Comparison of ENCODE assay signal across 7 cellular contexts in the genomic region with DNA sequence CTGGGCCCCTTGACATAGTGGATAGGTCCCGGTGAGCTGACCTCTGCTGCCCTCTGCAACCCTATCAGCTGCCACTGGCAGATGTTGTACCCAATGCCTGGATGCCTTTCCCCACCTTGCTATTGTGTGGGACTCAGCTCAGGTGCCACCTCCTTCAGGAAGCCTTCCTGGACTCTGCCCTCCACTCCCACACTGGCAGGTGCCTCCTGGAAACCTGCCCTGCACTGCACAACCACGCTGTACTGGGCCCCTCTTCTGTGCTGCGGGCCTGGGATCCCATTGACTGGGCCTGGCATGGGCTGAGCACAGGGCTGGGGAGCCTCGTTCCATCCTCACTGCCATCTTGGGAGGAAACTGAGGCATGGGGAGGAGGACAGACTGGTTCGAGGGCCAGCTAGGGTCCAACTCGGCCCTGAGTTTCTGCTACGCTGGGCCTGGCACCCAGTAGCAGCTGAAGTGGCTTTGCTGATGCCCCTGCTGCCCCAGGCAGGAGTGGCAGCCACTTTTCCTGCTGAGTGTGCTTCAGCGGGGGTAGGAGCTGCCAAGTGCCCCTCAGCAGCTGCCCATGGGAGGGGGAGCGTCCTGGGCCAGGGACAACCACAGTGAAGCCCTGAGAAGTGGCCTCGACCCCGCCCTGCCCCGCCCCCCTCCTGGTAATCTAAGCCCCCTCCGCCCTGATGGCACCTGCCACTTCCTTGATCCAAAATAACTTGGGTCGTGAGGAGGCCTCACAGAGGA. TPM values are rescaled to one million over a fixed set of nuclear protein-coding genes. Genes with fewer than 3 reads are reported as not detected.
A peak's percentile ranks its signal among the peaks of the same experiment; 100 is the strongest.
DNase-seq lines count a peak whose midpoint lies in the region; ATAC-seq and TF ChIP-seq lines count a peak whose summit lies in the region.
"Had no signal": no experiment of that assay in that cellular context is flagged by ENCODE, and none has a peak within 500 bp of the region (broad histone marks: within the 10 kb centered on the region; RNA-seq: fewer than 3 reads in every experiment).

No MANE protein-coding gene starts in this region.

- H3K27ac Mint-ChIP-seq in WTC11, result no peak overlapping the region

- DNase-seq in WTC11 (ENCODE audit: low spot score) (no peak), substantia nigra (lab: John Stamatoyannopoulos, UW) (peak in 1 of 49 donors; percentile 46), amniotic stem cell (lab: John Stamatoyannopoulos, UW) (no peak), globus pallidus (ENCODE audit: low spot score) (no peak)
- DNase-seq: foreskin keratinocyte had no signal

- no peaks in the 10 kb centered on the region for H3K27me3 ChIP-seq in gastroesophageal sphincter
- H3K27me3 ChIP-seq: foreskin keratinocyte had no signal

- peaks cover 8% of the 10 kb centered on the region for H3K4me1 Mint-ChIP-seq in WTC11

- CTCF ChIA-PET in WTC11 (lab: Charles Lee), result interaction anchor here (0.5 to 3.0 kb wide), 6 partner anchors 7 to 141 kb away, joined by 3 to 17 read pairs (median 4); partner anchors contain the start of gene TOR2A

- no peaks in the 10 kb centered on the region for H3K27me3 Mint-ChIP-seq in WTC11 (ENCODE audit: low read depth)

- POLR2A ChIA-PET in WTC11 (lab: Charles Lee), result no interaction called here

- TF ChIP-seq EP300 in gastroesophageal sphincter (IDR thresholded peaks at IDR 0.05), result no peak

- H3K4me3 ChIP-seq in gastroesophageal sphincter, result peak overlapping the region in 1 of 2 donors; percentile 76

- peaks cover 0 to 21% of the 10 kb centered on the region in 2 donors for H3K36me3 ChIP-seq in gastroesophageal sphincter

- WGBS in gastroesophageal sphincter (ENCODE audit: low coverage in 1 of 2), 2 donors, result no CpG with 5 or more reads among the region's 14 CpGs

- ATAC-seq in WTC11 (no peak), gastroesophageal sphincter (no peak)
- ATAC-seq: foreskin keratinocyte had no signal

- no peaks in the 10 kb centered on the region for H3K9me3 ChIP-seq in gastroesophageal sphincter

- H3K9me3 Mint-ChIP-seq in WTC11, result no peaks in the 10 kb centered on the region
- H3K9me3 Mint-ChIP-seq: activated naive CD4-positive, alpha-beta T cell treated with anti-CD3 and anti-CD28 coated beads, Interleukin-2, amount 50 U/mL, for 72 hours had no signal

- H3K4me3 Mint-ChIP-seq in WTC11, result peak overlapping the region; percentile 74; the same call in 1 of the 2 replicates

- peaks cover 0 to 59% (median 45%) of the 10 kb centered on the region in 3 donors for H3K4me1 ChIP-seq in gastroesophageal sphincter

- TF ChIP-seq CTCF in WTC11 (IDR thresholded peaks at IDR 0.05) (no peak), gastroesophageal sphincter (IDR thresholded peaks at IDR 0.05) (no peak)

- H3K27ac ChIP-seq in gastroesophageal sphincter (peak overlapping the region in 3 of 4 donors; percentile 90 to 91 (median 90)), substantia nigra (ENCODE audit: low read depth, low read length, poor library complexity, severe bottlenecking) (peak overlapping the region; percentile 66)
- H3K27ac ChIP-seq: foreskin keratinocyte had no signal

- H3K36me3 Mint-ChIP-seq in WTC11, result no peaks in the 10 kb centered on the region
- H3K36me3 Mint-ChIP-seq: activated naive CD4-positive, alpha-beta T cell treated with anti-CD3 and anti-CD28 coated beads, Interleukin-2, amount 50 U/mL, for 72 hours had no signal

- no peak for TF ChIP-seq POLR2A in gastroesophageal sphincter (IDR thresholded peaks at IDR 0.05)

TF ChIP-seq in WTC11, 78 proteins besides CTCF, POLR2A, EP300 and RAD21:
- TF ChIP-seq FOXP1 (CRISPR knock-in tag; IDR thresholded peaks at IDR 0.05; ENCODE audit: borderline replicate concordance) (no peak), SMAD4 (CRISPR knock-in tag; IDR thresholded peaks at IDR 0.05) (no peak), SMAD3 (CRISPR knock-in tag; IDR thresholded peaks at IDR 0.05; ENCODE audit: borderline replicate concordance) (no peak), ZNF317 (CRISPR knock-in tag; IDR thresholded peaks at IDR 0.05; ENCODE audit: borderline replicate concordance, low read depth) (no peak), ZNF416 (CRISPR knock-in tag; IDR thresholded peaks at IDR 0.05) (no peak), ELF4 (CRISPR knock-in tag; IDR thresholded peaks at IDR 0.05; ENCODE audit: low read depth) (no peak), NR3C1 (CRISPR knock-in tag; conservative IDR thresholded peaks at IDR 0.05; ENCODE audit: low read depth) (no peak), ZSCAN18 (CRISPR knock-in tag; IDR thresholded peaks at IDR 0.05) (no peak), GABPB1 (CRISPR knock-in tag; IDR thresholded peaks at IDR 0.05) (no peak)
- TF ChIP-seq, protein P1, sequence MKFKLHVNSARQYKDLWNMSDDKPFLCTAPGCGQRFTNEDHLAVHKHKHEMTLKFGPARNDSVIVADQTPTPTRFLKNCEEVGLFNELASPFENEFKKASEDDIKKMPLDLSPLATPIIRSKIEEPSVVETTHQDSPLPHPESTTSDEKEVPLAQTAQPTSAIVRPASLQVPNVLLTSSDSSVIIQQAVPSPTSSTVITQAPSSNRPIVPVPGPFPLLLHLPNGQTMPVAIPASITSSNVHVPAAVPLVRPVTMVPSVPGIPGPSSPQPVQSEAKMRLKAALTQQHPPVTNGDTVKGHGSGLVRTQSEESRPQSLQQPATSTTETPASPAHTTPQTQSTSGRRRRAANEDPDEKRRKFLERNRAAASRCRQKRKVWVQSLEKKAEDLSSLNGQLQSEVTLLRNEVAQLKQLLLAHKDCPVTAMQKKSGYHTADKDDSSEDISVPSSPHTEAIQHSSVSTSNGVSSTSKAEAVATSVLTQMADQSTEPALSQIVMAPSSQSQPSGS (CRISPR knock-in tag; IDR thresholded peaks at IDR 0.05; ENCODE audit: borderline replicate concordance, low read depth), result no peak
- TF ChIP-seq, protein P2, sequence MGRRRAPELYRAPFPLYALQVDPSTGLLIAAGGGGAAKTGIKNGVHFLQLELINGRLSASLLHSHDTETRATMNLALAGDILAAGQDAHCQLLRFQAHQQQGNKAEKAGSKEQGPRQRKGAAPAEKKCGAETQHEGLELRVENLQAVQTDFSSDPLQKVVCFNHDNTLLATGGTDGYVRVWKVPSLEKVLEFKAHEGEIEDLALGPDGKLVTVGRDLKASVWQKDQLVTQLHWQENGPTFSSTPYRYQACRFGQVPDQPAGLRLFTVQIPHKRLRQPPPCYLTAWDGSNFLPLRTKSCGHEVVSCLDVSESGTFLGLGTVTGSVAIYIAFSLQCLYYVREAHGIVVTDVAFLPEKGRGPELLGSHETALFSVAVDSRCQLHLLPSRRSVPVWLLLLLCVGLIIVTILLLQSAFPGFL (CRISPR knock-in tag; IDR thresholded peaks at IDR 0.05; ENCODE audit: borderline replicate concordance), result no peak

RNA-seq across cellular contexts. Expression of gene AK1, which starts 1.3 kb away (rescaled TPM):
- total RNA-seq in WTC11 (2021) (27.5 to 34.9 TPM (median 34.4 TPM) in 3 replicates), gastroesophageal sphincter (10 to 100 TPM; 46.7 to 73.9 (median 49.7) TPM)

RNA-seq across cellular contexts. Expression of gene ENG, which starts 21.7 kb away (rescaled TPM):
- total RNA-seq in WTC11 (2021) (3.7 to 4.4 TPM (median 4.2 TPM) in 3 replicates), gastroesophageal sphincter (10 to 100 TPM; 21.3 to 76.5 (median 48.0) TPM)

RNA-seq across cellular contexts. Expression of gene ST6GALNAC6, which starts 23.2 kb away (rescaled TPM):
- total RNA-seq in WTC11 (2021) (45.1 to 47.5 TPM (median 45.3 TPM) in 3 replicates), gastroesophageal sphincter (100 to 1,000 TPM; 112 to 146 (median 132) TPM)

RNA-seq across cellular contexts. Expression of gene ST6GALNAC4, which starts 40.6 kb away (rescaled TPM):
- total RNA-seq in WTC11 (2021), result 25.1 to 25.7 TPM (median 25.4 TPM) in 3 replicates
- 10 to 100 TPM; 25.2 to 49.7 (median 31.7) TPM for total RNA-seq in gastroesophageal sphincter

RNA-seq across cellular contexts. Expression of gene PIP5KL1, which starts 54.4 kb away (rescaled TPM):
- total RNA-seq in WTC11 (2021) (15.8 to 20.2 TPM (median 16.8 TPM) in 3 replicates), gastroesophageal sphincter (1 to 10 TPM in 2 of 4 donors, under 1 TPM in 1, not detected in 1; 0.66 to 3.4 (median 3.1) TPM)
